19 cellular contexts compared by ENCODE assay signal in genomic region chr3:194300936-194301335, GRCh38. TPM values are rescaled to one million over a fixed set of nuclear protein-coding genes. Genes with fewer than 3 reads are reported as not detected.
"Had no signal": no experiment of that assay in that cellular context is flagged by ENCODE, and none has a peak within 500 bp of the region (broad histone marks: within the 10 kb centered on the region; RNA-seq: fewer than 3 reads in every experiment).

No MANE protein-coding gene starts in this region.

- DNase-seq: cortex of kidney; effector CD8-positive, alpha-beta T cell; natural killer cell; stimulated activated CD4-positive, alpha-beta T cell treated with anti-CD3 and anti-CD28 coated beads, Interleukin-2, amount 100 ng/mL, for 24 hours; stimulated activated naive CD4-positive, alpha-beta T cell treated with Interleukin-2 at 50 U/mL for 16 hours had no signal

- ATAC-seq: natural killer cell had no signal

- H3K9ac ChIP-seq: neural progenitor cell had no signal

- H3K4me2 ChIP-seq: neural progenitor cell had no signal

- H3K9me3 ChIP-seq: heart left ventricle, mucosa of descending colon, ovary, tibial artery had no signal

- H3K27ac ChIP-seq: dorsolateral prefrontal cortex, neural progenitor cell, tibial artery had no signal

- H3K27me3 ChIP-seq: ovary had no signal

- H3K4me3 ChIP-seq: dorsolateral prefrontal cortex, heart left ventricle, mucosa of descending colon, neural progenitor cell, ovary, tibial artery had no signal

- H3K36me3 ChIP-seq: heart left ventricle, neural progenitor cell, ovary, tibial artery had no signal

RNA-seq across cellular contexts. Expression of gene CPN2, which starts 50.2 kb away (rescaled TPM):
- total RNA-seq: dorsolateral prefrontal cortex, fibroblast of lung, frontal cortex, glomerular endothelial cell, kidney epithelial cell, lung microvascular endothelial cell, myocyte, natural killer cell, temporal lobe, urinary bladder had no signal
- polyA plus RNA-seq: fibroblast of lung had no signal
